In the genomic region with DNA sequence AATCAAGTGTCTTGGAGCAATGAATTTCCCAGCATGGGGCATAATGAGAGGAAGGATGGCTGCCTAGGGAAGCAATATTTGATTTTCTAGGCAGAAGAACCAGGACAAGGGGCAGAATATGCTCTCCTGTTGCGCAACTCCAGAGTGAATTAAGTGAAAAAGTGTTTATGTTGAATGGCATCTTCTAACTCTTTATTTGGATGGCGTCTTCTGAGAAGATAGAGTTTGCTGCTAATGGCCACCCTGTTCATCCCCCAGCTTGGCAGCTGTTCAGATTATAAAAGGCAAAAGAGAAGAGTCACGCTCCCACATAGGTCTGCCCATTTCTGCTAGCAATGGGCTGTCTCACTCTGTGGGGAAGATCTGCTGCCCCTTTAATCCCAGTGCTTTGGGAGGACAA, we compare ENCODE assay signal across 27 cellular contexts.
"Had no signal": no experiment of that assay in that cellular context is flagged by ENCODE, and none has a peak within 500 bp of the region (broad histone marks: within the 10 kb centered on the region; RNA-seq: fewer than 3 reads in every experiment).

No MANE protein-coding gene starts in this region.

- H3K27me3 ChIP-seq: adrenal gland, body of pancreas, breast epithelium, SJSA1 had no signal

- FAIRE-seq: astrocyte, RCC 7860 had no signal

- H3K4me3 ChIP-seq: adrenal gland, body of pancreas, breast epithelium, SJSA1 had no signal

- H3K27me3 Mint-ChIP-seq: activated CD4-positive, alpha-beta T cell treated with anti-CD3 and anti-CD28 coated beads, Interleukin-2, amount 10 ng/mL, durations not matched to agents 24 days and 14 days; activated CD8-positive, alpha-beta T cell treated with anti-CD3 and anti-CD28 coated beads for 36 hours; activated T-cell treated with anti-CD3 and anti-CD28 coated beads, Interleukin-2, amount 50 U/mL, for 24 hours had no signal

- DNase-seq: activated CD4-positive, alpha-beta T cell treated with anti-CD3 and anti-CD28 coated beads, Interleukin-2, amount 10 ng/mL, durations not matched to agents 24 days and 14 days; activated CD4-positive, alpha-beta T cell treated with anti-CD3 and anti-CD28 coated beads, Interleukin-2, amount 50 U/mL, for 4 hours; activated CD8-positive, alpha-beta T cell treated with anti-CD3 and anti-CD28 coated beads for 36 hours; activated gamma-delta T cell; activated naive CD4-positive, alpha-beta T cell treated with anti-CD3 and anti-CD28 coated beads for 36 hours; activated T-cell treated with anti-CD3 and anti-CD28 coated beads, Interleukin-2, amount 50 U/mL, for 24 hours; adrenal gland; body of pancreas; MM.1S; MV-4-11; NCI-H1092; NCI-H1436 treated with DMSO at 0.1 percent for 48 hours; NCI-H1694 treated with DMSO at 0.1 percent for 48 hours; NCI-H226; NCI-H446 treated with DMSO at 0.1 percent for 48 hours; NCI-H524 treated with DMSO at 0.1 percent for 48 hours; NK-92 treated with Interleukin-12 subunit alpha and Interleukin-12 subunit beta, amount 100 ng/mL, for 24 hours; PC-3; Right ventricle myocardium superior; WERI-Rb-1 had no signal

- H3K4me3 Mint-ChIP-seq: activated CD4-positive, alpha-beta T cell treated with anti-CD3 and anti-CD28 coated beads, Interleukin-2, amount 10 ng/mL, durations not matched to agents 24 days and 14 days; activated CD8-positive, alpha-beta T cell treated with anti-CD3 and anti-CD28 coated beads for 36 hours; activated naive CD4-positive, alpha-beta T cell treated with anti-CD3 and anti-CD28 coated beads for 36 hours; activated T-cell treated with anti-CD3 and anti-CD28 coated beads, Interleukin-2, amount 50 U/mL, for 24 hours had no signal

- ATAC-seq: activated CD8-positive, alpha-beta T cell treated with anti-CD3 and anti-CD28 coated beads for 36 hours; activated naive CD4-positive, alpha-beta T cell treated with anti-CD3 and anti-CD28 coated beads, Interleukin-2, amount 50 U/mL, for 72 hours; body of pancreas; PC-3 had no signal

- H3K36me3 ChIP-seq: adrenal gland, breast epithelium, SJSA1, WERI-Rb-1 had no signal

- H3K9ac ChIP-seq: KMS-11 had no signal

- H3K27ac ChIP-seq: adrenal gland, body of pancreas, breast epithelium, KMS-11, SJSA1, WERI-Rb-1 had no signal

- H3K9me3 Mint-ChIP-seq: activated naive CD4-positive, alpha-beta T cell treated with anti-CD3 and anti-CD28 coated beads for 36 hours had no signal

- H3K4me1 ChIP-seq: adrenal gland, body of pancreas, breast epithelium, SJSA1 had no signal

- H3K9me3 ChIP-seq: adrenal gland, body of pancreas had no signal

- H3K4me1 Mint-ChIP-seq: activated CD4-positive, alpha-beta T cell treated with anti-CD3 and anti-CD28 coated beads, Interleukin-2, amount 10 ng/mL, durations not matched to agents 24 days and 14 days had no signal

- H3K4me2 ChIP-seq: KMS-11 had no signal

- H3K27ac Mint-ChIP-seq: activated CD4-positive, alpha-beta T cell treated with anti-CD3 and anti-CD28 coated beads, Interleukin-2, amount 10 ng/mL, durations not matched to agents 24 days and 14 days; activated CD8-positive, alpha-beta T cell treated with anti-CD3 and anti-CD28 coated beads for 36 hours; activated naive CD4-positive, alpha-beta T cell treated with anti-CD3 and anti-CD28 coated beads for 36 hours; activated naive CD4-positive, alpha-beta T cell treated with anti-CD3 and anti-CD28 coated beads, Interleukin-2, amount 50 U/mL, for 72 hours; activated T-cell treated with anti-CD3 and anti-CD28 coated beads, Interleukin-2, amount 50 U/mL, for 24 hours; activated T-helper 2 cell treated with anti-CD3 and anti-CD28 coated beads, Interferon-gamma antibody, Interleukin-2, Interleukin-4, amounts not matched to agents 10 μg/mL and 5 μg/mL and 100 μg/mL, durations not matched to agents 14 hours and 24 hours and 36 hours had no signal
